Comparison of ENCODE assay signal across 8 cellular contexts in the genomic region with DNA sequence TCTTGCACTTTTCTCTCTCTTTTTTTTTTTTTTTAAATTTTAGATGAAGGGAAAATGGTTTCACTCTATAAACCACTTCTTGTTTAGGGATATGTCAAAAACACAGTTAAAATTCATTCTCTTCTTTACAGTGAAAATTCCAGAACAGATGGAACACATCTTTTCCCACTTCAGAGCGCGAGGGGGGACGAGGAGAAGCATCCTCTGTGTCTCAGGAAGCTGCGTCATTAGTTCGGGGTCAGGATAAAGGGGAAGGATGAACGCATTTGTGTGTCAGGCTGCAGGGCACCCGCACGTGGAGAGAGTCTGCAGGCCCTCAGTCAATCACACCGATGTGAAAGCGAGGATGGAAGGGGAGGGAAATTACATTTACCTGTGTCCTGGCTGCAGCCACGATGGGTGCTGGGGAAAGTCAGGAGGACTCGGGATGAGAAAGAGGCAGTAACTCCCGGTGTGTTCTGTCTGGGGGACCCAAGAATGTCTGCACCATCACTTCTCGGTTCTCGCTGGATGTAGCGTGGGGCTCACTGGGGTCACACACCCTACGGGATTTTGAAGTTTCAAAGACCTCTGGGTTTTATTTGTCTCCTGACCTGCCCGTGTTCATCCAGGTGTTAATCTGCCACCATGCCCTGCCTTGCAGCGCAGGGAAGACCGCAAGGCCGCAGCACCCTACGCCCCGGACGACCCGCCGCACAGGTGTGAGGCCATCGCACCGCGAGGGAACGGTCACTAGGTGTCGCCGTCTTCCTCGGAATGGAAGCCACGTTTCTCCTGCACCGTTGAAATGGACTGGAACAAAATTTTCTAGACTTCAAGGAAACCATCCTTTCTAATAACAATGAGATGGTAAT.
A peak's percentile ranks its signal among the peaks of the same experiment; 100 is the strongest.
DNase-seq lines count a peak whose midpoint lies in the region; ATAC-seq lines count a peak whose summit lies in the region.

No MANE protein-coding gene starts in this region.

- DNase-seq in SIG-M5 treated with dmso at 0.1 percent for 504 hours (lab: John Stamatoyannopoulos, UW; ENCODE audit: unreplicated experiment) (peak; percentile 27), SIG-M5 (lab: John Stamatoyannopoulos, UW) (no peak), SKM-1 treated with dmso at 0.1 percent for 144 hours (lab: John Stamatoyannopoulos, UW; ENCODE audit: unreplicated experiment) (peak; percentile 5), left ventricle myocardium superior (peak; percentile 84), sciatic nerve (ENCODE audit: low spot score) (peak; percentile 90), NCI-H1105 treated with DMSO at 0.1 percent for 48 hours (lab: John Stamatoyannopoulos, UW) (no peak)
- peak; percentile 75 for DNase-seq in activated naive CD8-positive, alpha-beta T cell treated with anti-CD3 and anti-CD28 coated beads, Interleukin-2, amount 10 ng/mL, durations not matched to agents 7 days and 5 days

- POLR2A ChIA-PET in activated naive CD8-positive, alpha-beta T cell treated with anti-CD3 and anti-CD28 coated beads, Interleukin-2, amount 10 ng/mL, durations not matched to agents 7 days and 5 days (lab: Charles Lee), result no interaction called here

- H3K4me1 Mint-ChIP-seq in activated naive CD8-positive, alpha-beta T cell treated with anti-CD3 and anti-CD28 coated beads, Interleukin-2, amount 10 ng/mL, durations not matched to agents 7 days and 5 days, result peaks cover 3% of the 10 kb centered on the region

- intact Hi-C loops in left ventricle myocardium superior (cut with micrococcal nuclease), result no loop called here
- intact Hi-C loops in sciatic nerve (cut with DNase I), result loop anchor here (5.0 kb wide), 1 partner anchor 1528 kb away; no protein-coding TSS in a partner anchor

- peaks cover 44% of the 10 kb centered on the region for H3K27me3 Mint-ChIP-seq in activated naive CD8-positive, alpha-beta T cell treated with anti-CD3 and anti-CD28 coated beads, Interleukin-2, amount 10 ng/mL, durations not matched to agents 7 days and 5 days

- no peaks in the 10 kb centered on the region for H3K9me3 Mint-ChIP-seq in activated naive CD8-positive, alpha-beta T cell treated with anti-CD3 and anti-CD28 coated beads, Interleukin-2, amount 10 ng/mL, durations not matched to agents 7 days and 5 days

- H3K36me3 Mint-ChIP-seq in activated naive CD8-positive, alpha-beta T cell treated with anti-CD3 and anti-CD28 coated beads, Interleukin-2, amount 10 ng/mL, durations not matched to agents 7 days and 5 days, result no peaks in the 10 kb centered on the region

- H3K27ac Mint-ChIP-seq in activated naive CD8-positive, alpha-beta T cell treated with anti-CD3 and anti-CD28 coated beads, Interleukin-2, amount 10 ng/mL, durations not matched to agents 7 days and 5 days, result no peak overlapping the region

- peak; percentile 75 for ATAC-seq in HG03342 (IDR thresholded peaks at IDR 0.05; ENCODE audit: unreplicated experiment)
- peak; percentile 78 for ATAC-seq in activated naive CD8-positive, alpha-beta T cell treated with anti-CD3 and anti-CD28 coated beads, Interleukin-2, amount 10 ng/mL, durations not matched to agents 7 days and 5 days (ENCODE audit: low read depth)
- peak; percentile 88 for ATAC-seq in left ventricle myocardium superior
- ATAC-seq in sciatic nerve, result peak; percentile 87

- H3K4me3 Mint-ChIP-seq in activated naive CD8-positive, alpha-beta T cell treated with anti-CD3 and anti-CD28 coated beads, Interleukin-2, amount 10 ng/mL, durations not matched to agents 7 days and 5 days, result no peak overlapping the region

Comparison
In these comparisons a context has a peak if more than half of its experiments do, and no peak if none do; other contexts are left out.
1. DNase-seq: peak in SIG-M5 treated with dmso at 0.1 percent for 504 hours (single experiment), SKM-1 treated with dmso at 0.1 percent for 144 hours (single experiment), activated naive CD8-positive, alpha-beta T cell treated with anti-CD3 and anti-CD28 coated beads, Interleukin-2, amount 10 ng/mL, durations not matched to agents 7 days and 5 days (single experiment), left ventricle myocardium superior (single experiment) and sciatic nerve (single experiment); none in SIG-M5 (single experiment) and NCI-H1105 treated with DMSO at 0.1 percent for 48 hours (single experiment).
2. Peak in every context shown above with its lines, with median percentiles within 50 percentile points of each other: ATAC-seq.